In genomic region chr18:77098554-77099174, GRCh38 we compare ENCODE assay signal across 9 cellular contexts. TPM values are rescaled to one million over a fixed set of nuclear protein-coding genes. Genes with fewer than 3 reads are reported as not detected.
DNase-seq lines count a peak whose midpoint lies in the region; ATAC-seq and TF ChIP-seq lines count a peak whose summit lies in the region.
"Had no signal": no experiment of that assay in that cellular context is flagged by ENCODE, and none has a peak within 500 bp of the region (broad histone marks: within the 10 kb centered on the region; RNA-seq: fewer than 3 reads in every experiment).

No MANE protein-coding gene starts in this region.

- H3K9ac ChIP-seq in iPS-20b (ENCODE audit: low read depth, low read length) (peak overlapping the region; percentile 23; the same call in 1 of the 2 replicates), stomach smooth muscle (ENCODE audit: low read length in 2 of 2) (peak overlapping the region in 1 of 2 donors; percentile 6)

- H3K9me3 Mint-ChIP-seq in T-helper 2 cell treated with Interferon-gamma antibody and Interleukin-4, amounts not matched to agents 5 μg/mL and 100 μg/mL, for 36 hours = no peaks in the 10 kb centered on the region
- no peaks in the 10 kb centered on the region for H3K9me3 Mint-ChIP-seq in activated CD8-positive, alpha-beta T cell treated with anti-CD3 and anti-CD28 coated beads for 36 hours

- intact Hi-C loops in activated CD8-positive, alpha-beta T cell treated with anti-CD3 and anti-CD28 coated beads for 36 hours (cut with micrococcal nuclease) = no loop called here

- no peak for TF ChIP-seq CTCF in activated CD8-positive, alpha-beta T cell treated with anti-CD3 and anti-CD28 coated beads for 36 hours (IDR thresholded peaks at IDR 0.05)

- peaks cover 44% of the 10 kb centered on the region; the same call in 1 of the 2 replicates for H3K4me1 ChIP-seq in iPS-20b (ENCODE audit: insufficient read depth, low read length)
- peaks cover 67% of the 10 kb centered on the region for H3K4me1 ChIP-seq in stomach smooth muscle (ENCODE audit: control insufficient read depth, insufficient read depth, low read length)

- H3K4me1 Mint-ChIP-seq in T-helper 2 cell treated with Interferon-gamma antibody and Interleukin-4, amounts not matched to agents 5 μg/mL and 100 μg/mL, for 36 hours (ENCODE audit: low read depth) = peaks cover 83% of the 10 kb centered on the region
- peaks cover 91% of the 10 kb centered on the region for H3K4me1 Mint-ChIP-seq in activated CD8-positive, alpha-beta T cell treated with anti-CD3 and anti-CD28 coated beads for 36 hours (ENCODE audit: low read depth)

- H3K4me3 ChIP-seq in iPS-20b (ENCODE audit: low read length) (peak overlapping the region; percentile 15; the same call in 1 of the 2 replicates), stomach smooth muscle (ENCODE audit: low read length in 2 of 2) (peak overlapping the region; percentile 26 to 44)

- H3K36me3 ChIP-seq in iPS-20b (ENCODE audit: insufficient read depth, low read depth, low read length) = no peaks in the 10 kb centered on the region
- no peaks in the 10 kb centered on the region for H3K36me3 ChIP-seq in stomach smooth muscle (ENCODE audit: control insufficient read depth in 2 of 2, insufficient read depth in 2 of 2, low read length in 2 of 2)

- H3K27me3 ChIP-seq in iPS-20b (ENCODE audit: insufficient read depth, low read length) = no peaks in the 10 kb centered on the region
- no peaks in the 10 kb centered on the region for H3K27me3 ChIP-seq in stomach smooth muscle (ENCODE audit: control insufficient read depth in 1 of 2, insufficient read depth in 2 of 2, low read length in 2 of 2)

- DNase-seq in T-helper 2 cell treated with Interferon-gamma antibody and Interleukin-4, amounts not matched to agents 5 μg/mL and 100 μg/mL, for 36 hours (ENCODE audit: low spot score) = no peak
- no peak for DNase-seq in T-helper 2 cell
- no peak for DNase-seq in activated CD8-positive, alpha-beta T cell treated with anti-CD3 and anti-CD28 coated beads for 36 hours
- no peak for DNase-seq in hepatic stellate cell (ENCODE audit: low spot score)
- no peak for DNase-seq in dermis blood vessel endothelial cell
- no peak for DNase-seq in SW480 (ENCODE audit: low spot score)
- DNase-seq: NCI-H446 treated with DMSO at 0.1 percent for 48 hours had no signal

- H3K4me3 Mint-ChIP-seq in T-helper 2 cell treated with Interferon-gamma antibody and Interleukin-4, amounts not matched to agents 5 μg/mL and 100 μg/mL, for 36 hours = peak overlapping the region; percentile 86
- peak overlapping the region; percentile 64 for H3K4me3 Mint-ChIP-seq in activated CD8-positive, alpha-beta T cell treated with anti-CD3 and anti-CD28 coated beads for 36 hours

- H3K27ac ChIP-seq in iPS-20b (ENCODE audit: low read length) (no peak overlapping the region), stomach smooth muscle (ENCODE audit: low read length) (peak overlapping the region; percentile 18)

- ATAC-seq in activated CD8-positive, alpha-beta T cell treated with anti-CD3 and anti-CD28 coated beads for 36 hours = no peak

- H3K27ac Mint-ChIP-seq in T-helper 2 cell treated with Interferon-gamma antibody and Interleukin-4, amounts not matched to agents 5 μg/mL and 100 μg/mL, for 36 hours = peak overlapping the region; percentile 87
- peak overlapping the region; percentile 95 for H3K27ac Mint-ChIP-seq in activated CD8-positive, alpha-beta T cell treated with anti-CD3 and anti-CD28 coated beads for 36 hours

- CTCF ChIA-PET in activated CD8-positive, alpha-beta T cell treated with anti-CD3 and anti-CD28 coated beads for 36 hours (lab: Charles Lee) = interaction anchor here (0.8 to 1.6 kb wide), 5 partner anchors 12 to 98 kb away, joined by 3 to 7 read pairs (median 3); no protein-coding TSS in a partner anchor

- peaks cover 75% of the 10 kb centered on the region for H3K36me3 Mint-ChIP-seq in T-helper 2 cell treated with Interferon-gamma antibody and Interleukin-4, amounts not matched to agents 5 μg/mL and 100 μg/mL, for 36 hours (ENCODE audit: low read depth)
- peaks cover 58% of the 10 kb centered on the region for H3K36me3 Mint-ChIP-seq in activated CD8-positive, alpha-beta T cell treated with anti-CD3 and anti-CD28 coated beads for 36 hours (ENCODE audit: low read depth)

- no peaks in the 10 kb centered on the region for H3K9me3 ChIP-seq in iPS-20b (ENCODE audit: insufficient read depth, low read depth, low read length)
- H3K9me3 ChIP-seq in stomach smooth muscle (ENCODE audit: control insufficient read depth in 2 of 2, low read length in 2 of 2) = no peaks in the 10 kb centered on the region

- H3K27me3 Mint-ChIP-seq in T-helper 2 cell treated with Interferon-gamma antibody and Interleukin-4, amounts not matched to agents 5 μg/mL and 100 μg/mL, for 36 hours (ENCODE audit: low read depth) = no peaks in the 10 kb centered on the region
- H3K27me3 Mint-ChIP-seq in activated CD8-positive, alpha-beta T cell treated with anti-CD3 and anti-CD28 coated beads for 36 hours = no peaks in the 10 kb centered on the region

- POLR2A ChIA-PET in activated CD8-positive, alpha-beta T cell treated with anti-CD3 and anti-CD28 coated beads for 36 hours (lab: Charles Lee) = interaction anchor here (1.2 to 20.2 kb wide), 3 partner anchors 25 to 36 kb away, joined by 3 to 337 read pairs (median 9); partner anchors contain the start of gene MBP

RNA-seq across cellular contexts. Expression of gene MBP, which starts 33.9 kb away (rescaled TPM):
- 10 to 100 TPM; 39.9 to 41.5 TPM for total RNA-seq in activated CD8-positive, alpha-beta T cell treated with anti-CD3 and anti-CD28 coated beads for 36 hours
- 5.6 and 6.3 TPM in 2 replicates for total RNA-seq in dermis blood vessel endothelial cell
